In genomic region chr2:211361383-211361782, GRCh38 we compare ENCODE assay signal across 16 cellular contexts.
A peak's percentile ranks its signal among the peaks of the same experiment; 100 is the strongest.
DNase-seq lines count a peak whose midpoint lies in the region; FAIRE-seq and TF ChIP-seq lines count a peak whose summit lies in the region.
"Had no signal": no experiment of that assay in that cellular context is flagged by ENCODE, and none has a peak within 500 bp of the region (broad histone marks: within the 10 kb centered on the region; RNA-seq: fewer than 3 reads in every experiment).

No MANE protein-coding gene starts in this region.

- TF ChIP-seq POLR2A in H1 (IDR thresholded peaks at IDR 0.05; ENCODE audit: control extremely low read depth in 1 of 2, low read depth in 2 of 2, low read length in 2 of 2): no peak

- CTCF ChIA-PET in H1 (lab: Charles Lee; ENCODE audit: partially characterized antibody): interaction anchor here (1.6 kb wide), 1 partner anchor 14 kb away, joined by 4 read pairs; no protein-coding TSS in a partner anchor

- no peak overlapping the region for H3K23ac ChIP-seq in H1 (ENCODE audit: insufficient read length)

- no peak overlapping the region for H2AK5ac ChIP-seq in H1 (ENCODE audit: low read depth, low read length)

- no peak overlapping the region for H3K18ac ChIP-seq in H1 (ENCODE audit: extremely low read depth, low read length)

- peak overlapping the region; percentile 7 to 25; a peak in 3 of 4 replicates for H3K4me2 ChIP-seq in H1 (ENCODE audit: insufficient read depth in 1 of 2, low read depth in 2 of 2, low read length in 2 of 2)

- no peaks in the 10 kb centered on the region for H3K23me2 ChIP-seq in H1 (ENCODE audit: low read depth, low read length)

- H3K4me3 ChIP-seq in HUES6 (ENCODE audit: low read depth, low read length): peak overlapping the region; percentile 19; the same call in 1 of the 2 replicates
- H3K4me3 ChIP-seq in H1 (ENCODE audit: extremely low read depth in 1 of 4, insufficient read depth in 2 of 4, low read depth in 3 of 4, low read length in 4 of 4): peak overlapping the region in 1 of 4 experiments; percentile 41; a peak in 1 of 8 replicates
- H3K4me3 ChIP-seq in iPS-20b (ENCODE audit: low read length): peak overlapping the region; percentile 38; the same call in 1 of the 2 replicates

- H4K20me1 ChIP-seq in H1 (replicated peaks in 1 of 2; ENCODE audit: control insufficient read depth in 1 of 2, insufficient read depth in 2 of 2, low read length in 2 of 2): no peaks in the 10 kb centered on the region

- no peak for TF ChIP-seq CTCF in H1 (IDR thresholded peaks at IDR 0.05; ENCODE audit: control extremely low read depth in 1 of 3, insufficient read depth in 1 of 3, low read depth in 1 of 3, low read length in 3 of 3)

- H3K4ac ChIP-seq in H1 (replicated peaks; ENCODE audit: insufficient read length, low read depth, low read length): no peak overlapping the region

- H3K79me2 ChIP-seq in H1 (ENCODE audit: control insufficient read depth in 1 of 2, insufficient read depth in 2 of 2, low read length in 2 of 2): no peaks in the 10 kb centered on the region

- peak overlapping the region; percentile 90 for H2BK120ac ChIP-seq in H1 (replicated peaks; ENCODE audit: low read depth, low read length)

- no peak overlapping the region for H2AFZ ChIP-seq in H1 (ENCODE audit: low read length)

- DNase-seq in H1 (ENCODE audit: low read depth in 1 of 2, low spot score in 2 of 2): no peak
- no peak for DNase-seq in OCI-M2 (lab: John Stamatoyannopoulos, UW; ENCODE audit: unreplicated experiment)
- DNase-seq in NCI-H2171 (lab: John Stamatoyannopoulos, UW): no peak
- no peak for DNase-seq in NCI-H774 (lab: John Stamatoyannopoulos, UW)
- DNase-seq: C1 segment of cervical spinal cord; Calu3; CD4-positive, alpha-beta memory T cell; COR-L47; DMS53; DMS79 treated with DMSO at 0.1 percent for 48 hours; GF-D8; H9 had no signal

- peaks cover 42% of the 10 kb centered on the region for H3K4me1 ChIP-seq in HUES6 (ENCODE audit: control insufficient read depth, insufficient read depth, low read length)
- H3K4me1 ChIP-seq in H1 (replicated peaks in 1 of 4; ENCODE audit: control insufficient read depth in 3 of 4, insufficient read depth in 4 of 4, low read length in 3 of 4): peaks cover 4 to 27% (median 10%) of the 10 kb centered on the region in 4 experiments; a peak in 6 of 7 replicates
- peaks cover 40% of the 10 kb centered on the region for H3K4me1 ChIP-seq in iPS-20b (ENCODE audit: insufficient read depth, low read length)

- TF ChIP-seq RAD21 in H1 (IDR thresholded peaks at IDR 0.05 in 1 of 2, conservative IDR thresholded peaks at IDR 0.05 in 1 of 2; ENCODE audit: low read depth in 2 of 2, low read length in 2 of 2): no peak

- no peak for TF ChIP-seq EP300 in H1 (IDR thresholded peaks at IDR 0.05; ENCODE audit: borderline replicate concordance in 1 of 2, low read depth in 2 of 2, low read length in 2 of 2)

- H2BK15ac ChIP-seq in H1 (ENCODE audit: low read length): no peak overlapping the region

- no peak overlapping the region for H2BK12ac ChIP-seq in H1 (ENCODE audit: low read depth, low read length)

- H3K9ac ChIP-seq in HUES6 (ENCODE audit: low read length): no peak overlapping the region
- no peak overlapping the region for H3K9ac ChIP-seq in H1 (replicated peaks in 1 of 4; ENCODE audit: extremely low read depth in 1 of 4, low read depth in 3 of 4, low read length in 3 of 4)
- H3K9ac ChIP-seq in iPS-20b (ENCODE audit: low read depth, low read length): no peak overlapping the region

- POLR2A ChIA-PET in H1 (lab: Charles Lee; ENCODE audit: partially characterized antibody): no interaction called here

- peak overlapping the region; percentile 87 for H4K5ac ChIP-seq in H1 (ENCODE audit: insufficient read length, low read depth, low read length)

- WGBS in H1 (ENCODE audit: extremely low coverage in 1 of 2, insufficient coverage in 1 of 2, insufficient read length in 1 of 2, insufficient replicate concordance in 2 of 2, low coverage in 1 of 2, low lambda C conversion rate in 2 of 2, missing lambda C conversion rate in 1 of 2), 2 experiments: 0% methylated on average over 1 of the region's 1 CpG; no CpG with 5 or more reads in 1 of the 2 experiments

- H3K14ac ChIP-seq in H1 (ENCODE audit: insufficient read length): no peak overlapping the region

- no peak overlapping the region for H3K56ac ChIP-seq in H1 (replicated peaks; ENCODE audit: insufficient read length, low read depth, low read length)

- no peaks in the 10 kb centered on the region for H3K36me3 ChIP-seq in HUES6 (ENCODE audit: control insufficient read depth, insufficient read depth, low read length)
- H3K36me3 ChIP-seq in H1 (ENCODE audit: control insufficient read depth in 2 of 4, insufficient read depth in 4 of 4, low read length in 3 of 4): no peaks in the 10 kb centered on the region; a peak in 1 of 8 replicates
- H3K36me3 ChIP-seq in iPS-20b (ENCODE audit: insufficient read depth, low read depth, low read length): no peaks in the 10 kb centered on the region

- no peaks in the 10 kb centered on the region for H3K27me3 ChIP-seq in HUES6 (ENCODE audit: control insufficient read depth, insufficient read depth, low read length)
- no peaks in the 10 kb centered on the region; a peak in 1 of 7 replicates for H3K27me3 ChIP-seq in H1 (replicated peaks in 1 of 4; ENCODE audit: control insufficient read depth in 3 of 4, extremely low read depth in 1 of 4, insufficient read depth in 3 of 4, low read length in 3 of 4)
- H3K27me3 ChIP-seq in iPS-20b (ENCODE audit: insufficient read depth, low read length): no peaks in the 10 kb centered on the region

- H2BK5ac ChIP-seq in H1 (ENCODE audit: low read depth, low read length): no peak overlapping the region

- H3K79me1 ChIP-seq in H1 (ENCODE audit: low read depth, low read length): no peaks in the 10 kb centered on the region

- H4K91ac ChIP-seq in H1 (replicated peaks; ENCODE audit: insufficient read length, low read length): no peak overlapping the region

- no peak for FAIRE-seq in H1 (lab: Jason Lieb, UNC)
- FAIRE-seq: GM12891, GM18507 had no signal

- no peak overlapping the region for H2BK20ac ChIP-seq in H1 (ENCODE audit: low read length)

- H3K9me3 ChIP-seq in HUES6 (ENCODE audit: control insufficient read depth, insufficient read depth, low read depth, low read length): peaks cover 3% of the 10 kb centered on the region; the same call in 1 of the 2 replicates
- peaks cover 0 to 3% of the 10 kb centered on the region in 2 experiments; a peak in 1 of 4 replicates for H3K9me3 ChIP-seq in H1 (ENCODE audit: insufficient read depth in 2 of 2, low read depth in 1 of 2, low read length in 1 of 2)
- no peaks in the 10 kb centered on the region; the same call in 1 of the 2 replicates for H3K9me3 ChIP-seq in iPS-20b (ENCODE audit: insufficient read depth, low read depth, low read length)

- H4K8ac ChIP-seq in H1 (ENCODE audit: extremely low read depth, insufficient read depth, low read length): no peak overlapping the region

- no peak overlapping the region for H3K27ac ChIP-seq in HUES6 (ENCODE audit: low read depth, low read length)
- H3K27ac ChIP-seq in H1 (ENCODE audit: low read depth, low read length): no peak overlapping the region
- peak overlapping the region; percentile 65 for H3K27ac ChIP-seq in iPS-20b (ENCODE audit: low read length)

TF ChIP-seq in H1, 55 proteins besides CTCF, POLR2A, EP300 and RAD21 (continues in another document):
- TF ChIP-seq TAF1 (IDR thresholded peaks at IDR 0.05; ENCODE audit: low read depth, low read length): no peak
